Comparison of ENCODE assay signal across 1 cellular context in the genomic region with DNA sequence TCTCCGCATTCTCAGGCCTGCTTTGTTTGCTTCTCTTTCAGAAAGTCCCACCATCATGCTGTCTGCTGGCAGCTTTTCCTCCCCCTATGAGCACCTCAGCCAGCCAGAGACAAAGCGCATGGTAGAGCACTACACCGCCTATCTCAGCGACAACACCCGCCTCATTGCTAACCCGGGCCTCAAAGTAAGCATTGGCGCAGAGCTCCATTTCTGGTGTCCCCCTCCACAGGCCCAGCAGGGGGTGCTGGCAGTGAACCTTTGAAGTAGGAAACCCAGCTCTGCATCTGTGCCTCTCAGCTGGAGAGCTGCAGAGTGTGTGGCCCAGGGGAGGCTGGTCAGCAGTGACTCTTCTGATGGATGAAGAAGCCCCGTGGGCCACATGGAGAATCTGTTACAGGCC.
TF ChIP-seq lines count a peak whose summit lies in the region.

No MANE protein-coding gene starts in this region.

TF ChIP-seq in H1, 55 proteins besides CTCF, POLR2A, EP300 and RAD21 (continued from another document):
- TF ChIP-seq, protein P1, sequence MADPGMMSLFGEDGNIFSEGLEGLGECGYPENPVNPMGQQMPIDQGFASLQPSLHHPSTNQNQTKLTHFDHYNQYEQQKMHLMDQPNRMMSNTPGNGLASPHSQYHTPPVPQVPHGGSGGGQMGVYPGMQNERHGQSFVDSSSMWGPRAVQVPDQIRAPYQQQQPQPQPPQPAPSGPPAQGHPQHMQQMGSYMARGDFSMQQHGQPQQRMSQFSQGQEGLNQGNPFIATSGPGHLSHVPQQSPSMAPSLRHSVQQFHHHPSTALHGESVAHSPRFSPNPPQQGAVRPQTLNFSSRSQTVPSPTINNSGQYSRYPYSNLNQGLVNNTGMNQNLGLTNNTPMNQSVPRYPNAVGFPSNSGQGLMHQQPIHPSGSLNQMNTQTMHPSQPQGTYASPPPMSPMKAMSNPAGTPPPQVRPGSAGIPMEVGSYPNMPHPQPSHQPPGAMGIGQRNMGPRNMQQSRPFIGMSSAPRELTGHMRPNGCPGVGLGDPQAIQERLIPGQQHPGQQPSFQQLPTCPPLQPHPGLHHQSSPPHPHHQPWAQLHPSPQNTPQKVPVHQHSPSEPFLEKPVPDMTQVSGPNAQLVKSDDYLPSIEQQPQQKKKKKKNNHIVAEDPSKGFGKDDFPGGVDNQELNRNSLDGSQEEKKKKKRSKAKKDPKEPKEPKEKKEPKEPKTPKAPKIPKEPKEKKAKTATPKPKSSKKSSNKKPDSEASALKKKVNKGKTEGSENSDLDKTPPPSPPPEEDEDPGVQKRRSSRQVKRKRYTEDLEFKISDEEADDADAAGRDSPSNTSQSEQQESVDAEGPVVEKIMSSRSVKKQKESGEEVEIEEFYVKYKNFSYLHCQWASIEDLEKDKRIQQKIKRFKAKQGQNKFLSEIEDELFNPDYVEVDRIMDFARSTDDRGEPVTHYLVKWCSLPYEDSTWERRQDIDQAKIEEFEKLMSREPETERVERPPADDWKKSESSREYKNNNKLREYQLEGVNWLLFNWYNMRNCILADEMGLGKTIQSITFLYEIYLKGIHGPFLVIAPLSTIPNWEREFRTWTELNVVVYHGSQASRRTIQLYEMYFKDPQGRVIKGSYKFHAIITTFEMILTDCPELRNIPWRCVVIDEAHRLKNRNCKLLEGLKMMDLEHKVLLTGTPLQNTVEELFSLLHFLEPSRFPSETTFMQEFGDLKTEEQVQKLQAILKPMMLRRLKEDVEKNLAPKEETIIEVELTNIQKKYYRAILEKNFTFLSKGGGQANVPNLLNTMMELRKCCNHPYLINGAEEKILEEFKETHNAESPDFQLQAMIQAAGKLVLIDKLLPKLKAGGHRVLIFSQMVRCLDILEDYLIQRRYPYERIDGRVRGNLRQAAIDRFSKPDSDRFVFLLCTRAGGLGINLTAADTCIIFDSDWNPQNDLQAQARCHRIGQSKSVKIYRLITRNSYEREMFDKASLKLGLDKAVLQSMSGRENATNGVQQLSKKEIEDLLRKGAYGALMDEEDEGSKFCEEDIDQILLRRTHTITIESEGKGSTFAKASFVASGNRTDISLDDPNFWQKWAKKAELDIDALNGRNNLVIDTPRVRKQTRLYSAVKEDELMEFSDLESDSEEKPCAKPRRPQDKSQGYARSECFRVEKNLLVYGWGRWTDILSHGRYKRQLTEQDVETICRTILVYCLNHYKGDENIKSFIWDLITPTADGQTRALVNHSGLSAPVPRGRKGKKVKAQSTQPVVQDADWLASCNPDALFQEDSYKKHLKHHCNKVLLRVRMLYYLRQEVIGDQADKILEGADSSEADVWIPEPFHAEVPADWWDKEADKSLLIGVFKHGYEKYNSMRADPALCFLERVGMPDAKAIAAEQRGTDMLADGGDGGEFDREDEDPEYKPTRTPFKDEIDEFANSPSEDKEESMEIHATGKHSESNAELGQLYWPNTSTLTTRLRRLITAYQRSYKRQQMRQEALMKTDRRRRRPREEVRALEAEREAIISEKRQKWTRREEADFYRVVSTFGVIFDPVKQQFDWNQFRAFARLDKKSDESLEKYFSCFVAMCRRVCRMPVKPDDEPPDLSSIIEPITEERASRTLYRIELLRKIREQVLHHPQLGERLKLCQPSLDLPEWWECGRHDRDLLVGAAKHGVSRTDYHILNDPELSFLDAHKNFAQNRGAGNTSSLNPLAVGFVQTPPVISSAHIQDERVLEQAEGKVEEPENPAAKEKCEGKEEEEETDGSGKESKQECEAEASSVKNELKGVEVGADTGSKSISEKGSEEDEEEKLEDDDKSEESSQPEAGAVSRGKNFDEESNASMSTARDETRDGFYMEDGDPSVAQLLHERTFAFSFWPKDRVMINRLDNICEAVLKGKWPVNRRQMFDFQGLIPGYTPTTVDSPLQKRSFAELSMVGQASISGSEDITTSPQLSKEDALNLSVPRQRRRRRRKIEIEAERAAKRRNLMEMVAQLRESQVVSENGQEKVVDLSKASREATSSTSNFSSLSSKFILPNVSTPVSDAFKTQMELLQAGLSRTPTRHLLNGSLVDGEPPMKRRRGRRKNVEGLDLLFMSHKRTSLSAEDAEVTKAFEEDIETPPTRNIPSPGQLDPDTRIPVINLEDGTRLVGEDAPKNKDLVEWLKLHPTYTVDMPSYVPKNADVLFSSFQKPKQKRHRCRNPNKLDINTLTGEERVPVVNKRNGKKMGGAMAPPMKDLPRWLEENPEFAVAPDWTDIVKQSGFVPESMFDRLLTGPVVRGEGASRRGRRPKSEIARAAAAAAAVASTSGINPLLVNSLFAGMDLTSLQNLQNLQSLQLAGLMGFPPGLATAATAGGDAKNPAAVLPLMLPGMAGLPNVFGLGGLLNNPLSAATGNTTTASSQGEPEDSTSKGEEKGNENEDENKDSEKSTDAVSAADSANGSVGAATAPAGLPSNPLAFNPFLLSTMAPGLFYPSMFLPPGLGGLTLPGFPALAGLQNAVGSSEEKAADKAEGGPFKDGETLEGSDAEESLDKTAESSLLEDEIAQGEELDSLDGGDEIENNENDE (IDR thresholded peaks at IDR 0.05; ENCODE audit: insufficient replicate concordance, low read length), result no peak
- TF ChIP-seq SRF (IDR thresholded peaks at IDR 0.05; ENCODE audit: low read depth, low read length), result no peak
- TF ChIP-seq CHD1 (IDR thresholded peaks at IDR 0.05; ENCODE audit: low read depth, low read length), result no peak
- no peak for TF ChIP-seq EZH2 (IDR thresholded peaks at IDR 0.05; ENCODE audit: low read depth, low read length, severe bottlenecking)
